Comparison of ENCODE assay signal across 12 cellular contexts in the genomic region with DNA sequence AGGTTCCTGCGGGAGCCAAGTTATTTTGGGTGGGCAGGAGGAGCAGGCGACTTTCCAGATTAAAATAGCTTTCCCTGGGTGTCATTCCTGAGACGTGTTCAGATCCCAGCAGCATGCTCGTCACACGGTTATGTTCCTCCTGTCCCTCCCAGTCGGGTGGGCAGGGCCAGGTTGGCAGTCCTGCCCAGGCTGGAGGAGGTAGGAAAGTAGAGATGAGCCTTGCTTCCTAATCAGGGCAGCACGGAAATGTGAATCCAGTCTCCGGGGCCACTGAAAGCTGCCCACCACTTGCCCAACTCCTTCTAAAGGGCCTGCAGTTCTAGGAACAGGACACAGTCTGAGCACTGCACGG.
DNase-seq lines count a peak whose midpoint lies in the region; FAIRE-seq and TF ChIP-seq lines count a peak whose summit lies in the region.
"Had no signal": no experiment of that assay in that cellular context is flagged by ENCODE, and none has a peak within 500 bp of the region (broad histone marks: within the 10 kb centered on the region; RNA-seq: fewer than 3 reads in every experiment).

No MANE protein-coding gene starts in this region.

- H3K36me3 ChIP-seq in astrocyte (ENCODE audit: insufficient read depth, low read length) = no peaks in the 10 kb centered on the region
- no peaks in the 10 kb centered on the region for H3K36me3 ChIP-seq in vagina
- H3K36me3 ChIP-seq in CD4-positive, alpha-beta memory T cell (ENCODE audit: insufficient read depth, low read length) = no peaks in the 10 kb centered on the region

- peak overlapping the region; percentile 5 for H3K4me2 ChIP-seq in astrocyte (ENCODE audit: low read length)

- intact Hi-C loops in vagina (cut with DNase I) = no loop called here
- intact Hi-C loops in CD4-positive, alpha-beta memory T cell (cut with micrococcal nuclease) = no loop called here

- H2AFZ ChIP-seq in astrocyte (ENCODE audit: low read depth, low read length) = peak overlapping the region; percentile 21

- H3K27me3 ChIP-seq in astrocyte (ENCODE audit: insufficient read depth, low read length) (peaks cover 14% of the 10 kb centered on the region), vagina (no peaks in the 10 kb centered on the region)
- no peaks in the 10 kb centered on the region for H3K27me3 ChIP-seq in CD4-positive, alpha-beta memory T cell (ENCODE audit: insufficient read depth, low read length)

- H3K9me3 Mint-ChIP-seq in astrocyte (ENCODE audit: unreplicated experiment) = peaks cover 2% of the 10 kb centered on the region
- H3K9me3 Mint-ChIP-seq in CD4-positive, alpha-beta memory T cell = no peaks in the 10 kb centered on the region
- H3K9me3 Mint-ChIP-seq: activated CD4-positive, alpha-beta T cell treated with anti-CD3 and anti-CD28 coated beads, Interleukin-2, amount 10 ng/mL, durations not matched to agents 7 days and 5 days; dendritic cell treated with granulocyte-macrophage colony-stimulating factor and Interleukin-4, amounts not matched to agents 40 ng/mL and 50 ng/mL, for 4 days; memory B cell had no signal

- H3K9me3 ChIP-seq in astrocyte (ENCODE audit: insufficient read depth, low read depth, low read length) (no peaks in the 10 kb centered on the region), vagina (no peaks in the 10 kb centered on the region)
- no peaks in the 10 kb centered on the region for H3K9me3 ChIP-seq in CD4-positive, alpha-beta memory T cell (ENCODE audit: control insufficient read depth in 1 of 2, low read length in 2 of 2)

- H3K36me3 Mint-ChIP-seq in astrocyte (ENCODE audit: low read depth, unreplicated experiment) = no peaks in the 10 kb centered on the region
- H3K36me3 Mint-ChIP-seq in CD4-positive, alpha-beta memory T cell = no peaks in the 10 kb centered on the region
- H3K36me3 Mint-ChIP-seq: memory B cell had no signal

- no peak for FAIRE-seq in astrocyte (lab: Jason Lieb, UNC)

- H3K27ac Mint-ChIP-seq in astrocyte (ENCODE audit: unreplicated experiment) = no peak overlapping the region
- no peak overlapping the region for H3K27ac Mint-ChIP-seq in CD4-positive, alpha-beta memory T cell
- H3K27ac Mint-ChIP-seq: activated CD4-positive, alpha-beta T cell treated with anti-CD3 and anti-CD28 coated beads, Interleukin-2, amount 10 ng/mL, durations not matched to agents 7 days and 5 days; memory B cell had no signal

- no peak overlapping the region for H3K9ac ChIP-seq in astrocyte (ENCODE audit: low read length)

- H3K79me2 ChIP-seq in astrocyte (ENCODE audit: insufficient read depth, low read length) = no peaks in the 10 kb centered on the region

- no peaks in the 10 kb centered on the region for H4K20me1 ChIP-seq in astrocyte (ENCODE audit: insufficient read depth, low read length)

- no peak overlapping the region for H3K4me3 Mint-ChIP-seq in astrocyte (ENCODE audit: unreplicated experiment)
- H3K4me3 Mint-ChIP-seq in CD4-positive, alpha-beta memory T cell = no peak overlapping the region
- H3K4me3 Mint-ChIP-seq: activated CD4-positive, alpha-beta T cell treated with anti-CD3 and anti-CD28 coated beads, Interleukin-2, amount 10 ng/mL, durations not matched to agents 7 days and 5 days; dendritic cell treated with granulocyte-macrophage colony-stimulating factor and Interleukin-4, amounts not matched to agents 40 ng/mL and 50 ng/mL, for 4 days; memory B cell had no signal

- H3K27me3 Mint-ChIP-seq in astrocyte (ENCODE audit: low read depth, unreplicated experiment) = peaks cover 36% of the 10 kb centered on the region
- peaks cover 2 to 4% of the 10 kb centered on the region in 2 donors for H3K27me3 Mint-ChIP-seq in CD4-positive, alpha-beta memory T cell

- H3K4me1 ChIP-seq in astrocyte (ENCODE audit: insufficient read depth, low read length) (peaks cover 14% of the 10 kb centered on the region), vagina (peaks cover 16% of the 10 kb centered on the region)
- H3K4me1 ChIP-seq in CD4-positive, alpha-beta memory T cell (ENCODE audit: insufficient read depth, low read length) = no peaks in the 10 kb centered on the region

- H3K27ac ChIP-seq in astrocyte (ENCODE audit: low read depth, low read length) = no peak overlapping the region
- peak overlapping the region; percentile 12 for H3K27ac ChIP-seq in vagina
- H3K27ac ChIP-seq in CD4-positive, alpha-beta memory T cell (ENCODE audit: low read depth, low read length) = no peak overlapping the region

- TF ChIP-seq POLR2A in vagina (IDR thresholded peaks at IDR 0.05) = no peak

- TF ChIP-seq CTCF in astrocyte (IDR thresholded peaks at IDR 0.05; ENCODE audit: insufficient read depth, low read depth, low read length) = no peak
- no peak for TF ChIP-seq CTCF in vagina (IDR thresholded peaks at IDR 0.05)

- CTCF ChIA-PET in CD4-positive, alpha-beta memory T cell (lab: Charles Lee; ENCODE audit: partially characterized antibody) = no interaction called here

- DNase-seq in NCI-H2171 treated with DMSO at 0.1 percent for 48 hours (lab: John Stamatoyannopoulos, UW) (peak; percentile 30), NCI-H2171 (lab: John Stamatoyannopoulos, UW) (no peak), astrocyte (ENCODE audit: low read depth) (peak; percentile 47), left kidney (ENCODE audit: low read depth, low spot score) (peak; percentile 54), vagina (ENCODE audit: extremely low spot score in 2 of 2) (no peak), middle frontal gyrus (ENCODE audit: extremely low spot score, low spot score) (no peak), NCI-H1436 (lab: John Stamatoyannopoulos, UW) (no peak)
- DNase-seq in CD4-positive, alpha-beta memory T cell = no peak
- DNase-seq: activated CD4-positive, alpha-beta T cell treated with anti-CD3 and anti-CD28 coated beads, Interleukin-2, amount 10 ng/mL, durations not matched to agents 7 days and 5 days; glutamatergic neuron had no signal

- peaks cover 18% of the 10 kb centered on the region for H3K4me1 Mint-ChIP-seq in astrocyte (ENCODE audit: low read depth, unreplicated experiment)
- no peaks in the 10 kb centered on the region for H3K4me1 Mint-ChIP-seq in CD4-positive, alpha-beta memory T cell
- H3K4me1 Mint-ChIP-seq: activated CD4-positive, alpha-beta T cell treated with anti-CD3 and anti-CD28 coated beads, Interleukin-2, amount 10 ng/mL, durations not matched to agents 7 days and 5 days; memory B cell had no signal

- H3K4me3 ChIP-seq in astrocyte (ENCODE audit: insufficient read depth, low read depth, low read length) (no peak overlapping the region), vagina (no peak overlapping the region)
- no peak overlapping the region for H3K4me3 ChIP-seq in CD4-positive, alpha-beta memory T cell (ENCODE audit: low read length in 2 of 2)

- POLR2A ChIA-PET in CD4-positive, alpha-beta memory T cell (lab: Charles Lee; ENCODE audit: partially characterized antibody) = interaction anchor here (0.6 to 0.9 kb wide), 2 partner anchors 9 to 35 kb away, joined by 3 to 5 read pairs; no protein-coding TSS in a partner anchor

Comparison
In these comparisons a context has a peak if more than half of its experiments do, and no peak if none do; other contexts are left out.
1. DNase-seq: peak in NCI-H2171 treated with DMSO at 0.1 percent for 48 hours (single experiment), astrocyte (single experiment) and left kidney (single experiment); none in NCI-H2171 (single experiment), vagina (0 of 2), middle frontal gyrus (single experiment), CD4-positive, alpha-beta memory T cell (0 of 5) and NCI-H1436 (single experiment).